In genomic region chr13:113016526-113017295, GRCh38 we compare ENCODE assay signal across 20 cellular contexts. TPM values are rescaled to one million over a fixed set of nuclear protein-coding genes. Genes with fewer than 3 reads are reported as not detected.
A peak's percentile ranks its signal among the peaks of the same experiment; 100 is the strongest.
DNase-seq lines count a peak whose midpoint lies in the region; ATAC-seq, FAIRE-seq and TF ChIP-seq lines count a peak whose summit lies in the region.
"Had no signal": no experiment of that assay in that cellular context is flagged by ENCODE, and none has a peak within 500 bp of the region (broad histone marks: within the 10 kb centered on the region; RNA-seq: fewer than 3 reads in every experiment).

No MANE protein-coding gene starts in this region.

- no peaks in the 10 kb centered on the region for H3K9me3 ChIP-seq in right cardiac atrium (ENCODE audit: control insufficient read depth, low read length)
- H3K9me3 ChIP-seq in right atrium auricular region = no peaks in the 10 kb centered on the region
- H3K9me3 ChIP-seq in kidney (ENCODE audit: control insufficient read depth in 1 of 2, low read length in 2 of 2) = no peaks in the 10 kb centered on the region
- H3K9me3 ChIP-seq in neuronal stem cell (replicated peaks in 1 of 2; ENCODE audit: control insufficient read depth in 2 of 2, insufficient read depth in 1 of 2, low read depth in 1 of 2, low read length in 2 of 2) = peaks cover 6 to 11% of the 10 kb centered on the region in 2 donors
- H3K9me3 ChIP-seq in ascending aorta = no peaks in the 10 kb centered on the region
- H3K9me3 ChIP-seq: HAP-1 had no signal

- no peak overlapping the region for H4K91ac ChIP-seq in neuronal stem cell (ENCODE audit: low read depth, low read length, poor library complexity)

- H2BK120ac ChIP-seq in neuronal stem cell (ENCODE audit: low read depth, low read length) = no peak overlapping the region

- H2BK5ac ChIP-seq in neuronal stem cell (ENCODE audit: low read length) = no peak overlapping the region

- no peaks in the 10 kb centered on the region for H4K20me1 ChIP-seq in GM23338 (replicated peaks; ENCODE audit: insufficient read depth)

- H4K8ac ChIP-seq in neuronal stem cell (ENCODE audit: low read depth, low read length) = peak overlapping the region; percentile 48

- TF ChIP-seq CTCF in right atrium auricular region (IDR thresholded peaks at IDR 0.05) (no peak), GM23338 (conservative IDR thresholded peaks at IDR 0.05; ENCODE audit: low read depth in 2 of 2) (no peak), kidney (IDR thresholded peaks at IDR 0.05; ENCODE audit: borderline replicate concordance, extremely low read depth, insufficient read depth) (no peak), ascending aorta (IDR thresholded peaks at IDR 0.05) (no peak)

- H3K9ac ChIP-seq in kidney (ENCODE audit: low read length in 2 of 2) = no peak overlapping the region
- H3K9ac ChIP-seq in neuronal stem cell (ENCODE audit: low read depth, low read length, poor library complexity) = no peak overlapping the region
- H3K9ac ChIP-seq: BLaER1 treated with 17β-estradiol and CSF1 and Interleukin-3, amounts not matched to agents 10 nM and 100 nM; GM23248 had no signal

- no peak overlapping the region for H3K27ac ChIP-seq in right cardiac atrium (ENCODE audit: low read length)
- no peak overlapping the region for H3K27ac ChIP-seq in right atrium auricular region
- H3K27ac ChIP-seq in GM23338 (ENCODE audit: low read depth) = no peak overlapping the region
- no peak overlapping the region for H3K27ac ChIP-seq in kidney (ENCODE audit: low read depth in 2 of 2, low read length in 2 of 2)
- H3K27ac ChIP-seq in neuronal stem cell (replicated peaks; ENCODE audit: low read length) = no peak overlapping the region
- no peak overlapping the region for H3K27ac ChIP-seq in ascending aorta
- H3K27ac ChIP-seq: 22Rv1; BLaER1 treated with 17β-estradiol and CSF1 and Interleukin-3, amounts not matched to agents 10 nM and 100 nM; GM23248 had no signal

- peak overlapping the region; percentile 40 for H2AK5ac ChIP-seq in neuronal stem cell (ENCODE audit: low read depth, low read length)

- intact Hi-C loops in right cardiac atrium (cut with DNase I) (no loop called here), kidney (cut with DNase I) (no loop called here), ascending aorta (cut with DNase I) (no loop called here)

- H2AFZ ChIP-seq in GM23338 = no peak overlapping the region
- no peak overlapping the region for H2AFZ ChIP-seq in neuronal stem cell (ENCODE audit: low read length)
- H2AFZ ChIP-seq: GM23248 had no signal

- H3K36me3 Mint-ChIP-seq in GM23338 (ENCODE audit: low read depth) = no peaks in the 10 kb centered on the region

- H3K79me2 ChIP-seq in GM23338 (replicated peaks; ENCODE audit: insufficient read depth) = no peaks in the 10 kb centered on the region

- H3K18ac ChIP-seq in neuronal stem cell (ENCODE audit: low read length) = peak overlapping the region; percentile 88

- H3K4me3 Mint-ChIP-seq in GM23338 = no peak overlapping the region
- H3K4me3 Mint-ChIP-seq: B cell; CD4-positive, alpha-beta memory T cell had no signal

- H2BK15ac ChIP-seq in neuronal stem cell (ENCODE audit: low read length) = no peak overlapping the region

- no peaks in the 10 kb centered on the region for H3K4me1 ChIP-seq in right cardiac atrium (ENCODE audit: control insufficient read depth, insufficient read depth, low read length)
- no peaks in the 10 kb centered on the region for H3K4me1 ChIP-seq in right atrium auricular region
- no peaks in the 10 kb centered on the region for H3K4me1 ChIP-seq in GM23338 (ENCODE audit: insufficient read depth)
- H3K4me1 ChIP-seq in kidney (ENCODE audit: control insufficient read depth in 1 of 2, insufficient read depth in 1 of 2, low read depth in 1 of 2, low read length in 2 of 2) = peaks cover 0 to 11% of the 10 kb centered on the region in 2 donors
- H3K4me1 ChIP-seq in neuronal stem cell (ENCODE audit: control insufficient read depth in 2 of 2, insufficient read depth in 1 of 2, low read depth in 1 of 2, low read length in 2 of 2) = peaks cover 2 to 14% of the 10 kb centered on the region in 2 donors
- no peaks in the 10 kb centered on the region for H3K4me1 ChIP-seq in ascending aorta
- H3K4me1 ChIP-seq: HAP-1 had no signal

- H3K79me1 ChIP-seq in neuronal stem cell (ENCODE audit: low read depth, low read length) = peaks cover 17% of the 10 kb centered on the region

- peak overlapping the region; percentile 25 for H3K23ac ChIP-seq in neuronal stem cell (ENCODE audit: low read depth, low read length, poor library complexity)

- DNase-seq in right cardiac atrium (peak in 2 of 3 donors; percentile 30 to 53), right atrium auricular region (ENCODE audit: low spot score) (no peak), GM23338 (ENCODE audit: low spot score) (no peak), kidney (peak; percentile 63), neuronal stem cell (ENCODE audit: low spot score) (no peak), inferior parietal cortex (ENCODE audit: extremely low spot score) (no peak), ascending aorta (ENCODE audit: low spot score in 2 of 2) (no peak)
- DNase-seq: Calu3; CD4-positive, alpha-beta memory T cell; COR-L47; DMS53; DMS79 treated with DMSO at 0.1 percent for 48 hours; GM23248 had no signal

- no peaks in the 10 kb centered on the region for H3F3A ChIP-seq in GM23338 (replicated peaks; ENCODE audit: low read depth)

- H3K27me3 Mint-ChIP-seq in GM23338 (ENCODE audit: insufficient read depth, low read depth, poor library complexity) = peaks cover 2% of the 10 kb centered on the region
- H3K27me3 Mint-ChIP-seq: B cell; CD4-positive, alpha-beta memory T cell had no signal

- no peaks in the 10 kb centered on the region for H3K27me3 ChIP-seq in right cardiac atrium (ENCODE audit: control insufficient read depth, insufficient read depth)
- H3K27me3 ChIP-seq in right atrium auricular region = no peaks in the 10 kb centered on the region
- H3K27me3 ChIP-seq in GM23338 (ENCODE audit: insufficient read depth) = no peaks in the 10 kb centered on the region
- no peaks in the 10 kb centered on the region for H3K27me3 ChIP-seq in neuronal stem cell (ENCODE audit: control insufficient read depth in 3 of 3, insufficient read depth in 3 of 3, low read depth in 1 of 3, low read length in 3 of 3)
- no peaks in the 10 kb centered on the region for H3K27me3 ChIP-seq in ascending aorta

- no peak overlapping the region for H3K4ac ChIP-seq in neuronal stem cell (ENCODE audit: low read length)

- no peak overlapping the region for H2BK12ac ChIP-seq in neuronal stem cell (ENCODE audit: low read length)

- H3K4me2 ChIP-seq in GM23338 = no peak overlapping the region
- H3K4me2 ChIP-seq in neuronal stem cell (ENCODE audit: insufficient read depth, low read length, poor library complexity, severe bottlenecking) = no peak overlapping the region

- H3K27ac Mint-ChIP-seq in GM23338 = no peak overlapping the region
- H3K27ac Mint-ChIP-seq: B cell; CD4-positive, alpha-beta memory T cell had no signal

- FAIRE-seq in kidney (lab: Jason Lieb, UNC) = no peak
- FAIRE-seq: A204.1, GM12892, H54 had no signal

- H3K14ac ChIP-seq in neuronal stem cell (ENCODE audit: low read length) = peak overlapping the region; percentile 86

- H3K9me2 ChIP-seq in GM23338 (ENCODE audit: insufficient read depth) = no peaks in the 10 kb centered on the region

- ATAC-seq in right cardiac atrium (no peak), GM23338 (peak; percentile 31; the same call in 2 of the 3 replicates)

- H3K4me1 Mint-ChIP-seq in GM23338 = no peaks in the 10 kb centered on the region; the same call in 2 of the 3 replicates

- WGBS in right cardiac atrium = 91% methylated on average over 41 of the region's 41 CpGs
- no CpG with 5 or more reads among the region's 41 CpGs for WGBS in neuronal stem cell (ENCODE audit: extremely low coverage in 2 of 2, insufficient read length in 2 of 2, insufficient replicate concordance in 1 of 2), 2 donors

- H3K4me3 ChIP-seq in right cardiac atrium (ENCODE audit: low read length) = no peak overlapping the region
- H3K4me3 ChIP-seq in right atrium auricular region = no peak overlapping the region
- H3K4me3 ChIP-seq in GM23338 = no peak overlapping the region
- no peak overlapping the region for H3K4me3 ChIP-seq in kidney (ENCODE audit: low read length in 2 of 2)
- H3K4me3 ChIP-seq in neuronal stem cell (ENCODE audit: low read length in 2 of 2) = no peak overlapping the region
- no peak overlapping the region for H3K4me3 ChIP-seq in ascending aorta
- H3K4me3 ChIP-seq: BLaER1 treated with 17β-estradiol and CSF1 and Interleukin-3, amounts not matched to agents 10 nM and 100 nM; GM23248; HAP-1 had no signal

- H3K9me3 Mint-ChIP-seq in GM23338 = peaks cover 3% of the 10 kb centered on the region; the same call in 2 of the 3 replicates
- H3K9me3 Mint-ChIP-seq: CD4-positive, alpha-beta memory T cell had no signal

- H3K36me3 ChIP-seq in right atrium auricular region (no peaks in the 10 kb centered on the region), GM23338 (ENCODE audit: insufficient read depth) (no peaks in the 10 kb centered on the region), kidney (ENCODE audit: control insufficient read depth in 1 of 2, insufficient read depth in 2 of 2, low read length in 2 of 2) (peaks cover 7 to 10% of the 10 kb centered on the region in 2 donors), neuronal stem cell (replicated peaks in 1 of 2; ENCODE audit: control insufficient read depth in 2 of 2, insufficient read depth in 2 of 2, low read length in 2 of 2) (peaks cover 16 to 71% of the 10 kb centered on the region in 2 donors), ascending aorta (no peaks in the 10 kb centered on the region)
- H3K36me3 ChIP-seq: BLaER1 treated with 17β-estradiol and CSF1 and Interleukin-3, amounts not matched to agents 10 nM and 100 nM; HAP-1 had no signal

RNA-seq across cellular contexts. Expression of gene MCF2L, which starts 47.7 kb away (rescaled TPM):
- total RNA-seq in right cardiac atrium (10 to 100 TPM; 18.0 to 47.5 (median 27.4) TPM), right atrium auricular region (10 to 100 TPM; 17.1 to 21.6 TPM), kidney (61.9 TPM), ascending aorta (112 TPM)
- polyA plus RNA-seq in right cardiac atrium (33.2 TPM), GM23338 (2016; fragmentation: Nextera tagmentation; extraction: Ambion mirVana) (4.8 and 7.4 TPM in 2 replicates), kidney (ENCODE audit: insufficient read depth, low read depth, low replicate concordance) (12.1 TPM)
- 22.9 and 25.6 TPM in 2 replicates for total RNA-seq in GM23338 (2014; rRNA removed; shearing (Covaris generic))
- 20.8 TPM for polyA plus RNA-seq in neuronal stem cell (2013, experiment 1 of 2)
- polyA plus RNA-seq in neuronal stem cell (2013, experiment 2 of 2) = 20.3 TPM
- total RNA-seq: GM23248 had no signal
- polyA plus RNA-seq: GM23248 had no signal

Comparison
In these comparisons a context has a peak if more than half of its experiments do, and no peak if none do; other contexts are left out.
1. DNase-seq: peak in right cardiac atrium (2 of 3) and kidney (single experiment); none in right atrium auricular region (single experiment), GM23338 (single experiment), neuronal stem cell (single experiment), inferior parietal cortex (single experiment) and ascending aorta (0 of 2).